In the genomic region with DNA sequence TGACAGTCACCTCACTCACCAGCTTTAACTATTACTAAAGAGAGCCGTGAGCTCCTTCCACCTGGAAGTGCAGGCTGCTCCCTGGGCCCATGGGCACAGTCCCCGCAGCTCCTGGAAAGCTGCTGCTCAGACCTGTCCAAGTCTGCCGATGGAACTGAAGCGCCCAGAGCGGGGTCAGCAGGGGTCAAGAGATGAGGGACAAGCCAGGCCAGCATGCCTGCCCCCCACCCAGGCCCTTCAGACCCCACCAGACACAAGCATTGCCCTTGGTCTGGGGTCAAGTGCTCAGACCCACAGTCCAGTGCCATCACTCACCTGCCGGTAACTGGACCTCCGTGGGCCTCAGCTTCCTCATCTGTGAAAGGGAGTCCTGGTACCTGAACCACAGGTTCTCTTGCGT, we compare ENCODE assay signal across 17 cellular contexts. TPM values are rescaled to one million over a fixed set of nuclear protein-coding genes. Genes with fewer than 3 reads are reported as not detected.
DNase-seq lines count a peak whose midpoint lies in the region; ATAC-seq, FAIRE-seq and TF ChIP-seq lines count a peak whose summit lies in the region.
"Had no signal": no experiment of that assay in that cellular context is flagged by ENCODE, and none has a peak within 500 bp of the region (broad histone marks: within the 10 kb centered on the region; RNA-seq: fewer than 3 reads in every experiment).

No MANE protein-coding gene starts in this region.

- H3K27ac ChIP-seq in coronary artery (no peak overlapping the region), psoas muscle (peak overlapping the region; percentile 77)
- H3K27ac ChIP-seq: KMS-11, PC-9 had no signal

- 59 to 74% (median 64%) methylated on average over 7 to 8 of the region's 8 CpGs for WGBS in psoas muscle, 3 donors

- no peak for FAIRE-seq in GM19239 (lab: Jason Lieb, UNC)

- H3K36me3 Mint-ChIP-seq in activated naive CD4-positive, alpha-beta T cell treated with anti-CD3 and anti-CD28 coated beads for 36 hours (ENCODE audit: low read depth): peaks cover 2% of the 10 kb centered on the region

- no peak for ATAC-seq in psoas muscle
- ATAC-seq in HG03457 (IDR thresholded peaks at IDR 0.05; ENCODE audit: unreplicated experiment): no peak
- ATAC-seq: Right ventricle myocardium inferior had no signal

- no peak overlapping the region for H3K4me3 Mint-ChIP-seq in activated naive CD4-positive, alpha-beta T cell treated with anti-CD3 and anti-CD28 coated beads for 36 hours
- H3K4me3 Mint-ChIP-seq: B cell; CD8-positive, alpha-beta memory T cell had no signal

- H3K9me3 ChIP-seq in psoas muscle: no peaks in the 10 kb centered on the region

- peaks cover 32% of the 10 kb centered on the region for H3K4me1 ChIP-seq in psoas muscle

- peaks cover 0 to 26% of the 10 kb centered on the region in 2 donors for H3K36me3 ChIP-seq in psoas muscle (ENCODE audit: insufficient read depth in 1 of 2, low read depth in 1 of 2)

- DNase-seq in activated naive CD4-positive, alpha-beta T cell treated with anti-CD3 and anti-CD28 coated beads for 36 hours: peak; percentile 2
- no peak for DNase-seq in activated naive CD4-positive, alpha-beta T cell (lab: John Stamatoyannopoulos, UW)
- DNase-seq in coronary artery (ENCODE audit: low spot score) (peak; percentile 55), psoas muscle (peak; percentile 23 to 56), GM19239 (ENCODE audit: insufficient read length, low spot score) (no peak), DMS79 (lab: John Stamatoyannopoulos, UW) (no peak)
- DNase-seq: ACHN; CD8-positive, alpha-beta memory T cell; NCI-H1092; NCI-H345; NCI-H69; NK-92 treated with Interleukin-12 subunit alpha and Interleukin-12 subunit beta, amount 100 ng/mL, for 24 hours; PC-9 had no signal

- H3K9me3 Mint-ChIP-seq in activated naive CD4-positive, alpha-beta T cell treated with anti-CD3 and anti-CD28 coated beads for 36 hours: no peaks in the 10 kb centered on the region
- H3K9me3 Mint-ChIP-seq: CD8-positive, alpha-beta memory T cell had no signal

- no peak overlapping the region for H3K27ac Mint-ChIP-seq in activated naive CD4-positive, alpha-beta T cell treated with anti-CD3 and anti-CD28 coated beads for 36 hours
- H3K27ac Mint-ChIP-seq: B cell had no signal

- H3K4me1 Mint-ChIP-seq in activated naive CD4-positive, alpha-beta T cell treated with anti-CD3 and anti-CD28 coated beads for 36 hours (ENCODE audit: low read depth): peaks cover 3% of the 10 kb centered on the region

- no peaks in the 10 kb centered on the region for H3K27me3 Mint-ChIP-seq in activated naive CD4-positive, alpha-beta T cell treated with anti-CD3 and anti-CD28 coated beads for 36 hours (ENCODE audit: low read depth)
- H3K27me3 Mint-ChIP-seq: B cell; CD8-positive, alpha-beta memory T cell had no signal

- CTCF ChIA-PET in activated naive CD4-positive, alpha-beta T cell treated with anti-CD3 and anti-CD28 coated beads for 36 hours (lab: Charles Lee): interaction anchor here (1.3 kb wide), 1 partner anchor 75 kb away, joined by 3 read pairs; no protein-coding TSS in a partner anchor

- TF ChIP-seq CTCF in coronary artery (IDR thresholded peaks at IDR 0.05): no peak
- TF ChIP-seq CTCF in psoas muscle (IDR thresholded peaks at IDR 0.05): no peak

- H3K4me3 ChIP-seq in coronary artery (no peak overlapping the region), psoas muscle (no peak overlapping the region)
- H3K4me3 ChIP-seq: PC-9 had no signal

- intact Hi-C loops in activated naive CD4-positive, alpha-beta T cell treated with anti-CD3 and anti-CD28 coated beads for 36 hours (cut with micrococcal nuclease): no loop called here
- intact Hi-C loops in psoas muscle (cut with DNase I): no loop called here

- no peaks in the 10 kb centered on the region for H3K27me3 ChIP-seq in psoas muscle (ENCODE audit: insufficient read depth in 3 of 3, low read length in 2 of 3)

RNA-seq across cellular contexts. Expression of a gene that starts 59.9 kb away (rescaled TPM):
- total RNA-seq in activated naive CD4-positive, alpha-beta T cell treated with anti-CD3 and anti-CD28 coated beads for 36 hours: 10 to 100 TPM; 50.4 to 51.1 TPM
- total RNA-seq in psoas muscle: 1,000 to 10,000 TPM; 1,036 to 1,643 (median 1,260) TPM
- 1,000 to 10,000 TPM in 2 of 3 donors, 100 to 1,000 TPM in 1; 615 to 1,667 (median 1,547) TPM for polyA plus RNA-seq in psoas muscle

Comparison
In these comparisons a context has a peak if more than half of its experiments do, and no peak if none do; other contexts are left out.
1. DNase-seq: peak in activated naive CD4-positive, alpha-beta T cell treated with anti-CD3 and anti-CD28 coated beads for 36 hours (single experiment), coronary artery (single experiment) and psoas muscle (2 of 2); none in activated naive CD4-positive, alpha-beta T cell (0 of 4), GM19239 (single experiment) and DMS79 (single experiment).
2. RNA of a gene that starts 59.9 kb away (total RNA-seq): 1,036 to 1,643 TPM in psoas muscle; 50.4 to 51.1 TPM in activated naive CD4-positive, alpha-beta T cell treated with anti-CD3 and anti-CD28 coated beads for 36 hours; every median in the first group is over 10 times any median in the second.